25 cellular contexts compared by ENCODE assay signal in the genomic region with DNA sequence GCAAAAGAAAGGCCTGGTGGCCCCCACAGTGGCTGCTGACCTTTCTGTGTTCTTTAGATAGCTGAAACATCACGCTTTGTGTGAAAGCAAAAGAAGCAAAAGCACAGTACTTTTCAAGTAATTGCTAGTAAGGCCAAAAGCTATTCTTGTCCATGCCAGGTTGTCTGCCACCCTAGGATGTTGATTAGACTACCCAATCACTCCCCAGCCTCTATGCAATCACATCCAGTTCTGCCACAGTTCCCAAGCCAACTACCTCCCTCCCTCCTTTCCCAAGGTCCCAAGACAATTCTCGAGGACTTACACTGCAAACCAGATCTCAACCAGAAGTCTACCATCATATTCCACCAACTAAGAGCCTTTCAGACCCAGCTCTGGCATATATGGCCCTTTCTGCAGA.
"Had no signal": no experiment of that assay in that cellular context is flagged by ENCODE, and none has a peak within 500 bp of the region (broad histone marks: within the 10 kb centered on the region; RNA-seq: fewer than 3 reads in every experiment).

No MANE protein-coding gene starts in this region.

- H3K4me1 Mint-ChIP-seq: activated naive CD4-positive, alpha-beta T cell treated with anti-CD3 and anti-CD28 coated beads, Interleukin-2, amount 10 ng/mL, durations not matched to agents 7 days and 5 days; naive thymus-derived CD8-positive, alpha-beta T cell; stimulated activated memory B cell treated with anti-CD40 and anti-IgM and Interleukin-4, amounts not matched to agents 10 μg/mL and 1 μg/mL and 100 μg/mL, for 72 hours had no signal

- H3K27ac ChIP-seq: ascending aorta, foreskin keratinocyte, suprapubic skin, tibial artery, upper lobe of right lung had no signal

- H3K27me3 ChIP-seq: ascending aorta, foreskin keratinocyte, suprapubic skin, tibial artery, upper lobe of right lung had no signal

- H3K9me3 ChIP-seq: ascending aorta, suprapubic skin, tibial artery, upper lobe of right lung had no signal

- H3K4me3 ChIP-seq: ascending aorta, suprapubic skin, tibial artery, upper lobe of right lung had no signal

- H3K27ac Mint-ChIP-seq: activated CD4-positive, alpha-beta memory T cell treated with anti-CD3 and anti-CD28 coated beads, Interleukin-2, amount 10 ng/mL, durations not matched to agents 7 days and 5 days; activated CD4-positive, alpha-beta T cell treated with anti-CD3 and anti-CD28 coated beads, Interleukin-2, amount 10 ng/mL, durations not matched to agents 7 days and 5 days; activated naive CD4-positive, alpha-beta T cell treated with anti-CD3 and anti-CD28 coated beads, Interleukin-2, amount 10 ng/mL, durations not matched to agents 7 days and 5 days; activated naive CD8-positive, alpha-beta T cell treated with anti-CD3 and anti-CD28 coated beads, Interleukin-2, amount 10 ng/mL, durations not matched to agents 7 days and 5 days; activated T-cell treated with anti-CD3 and anti-CD28 coated beads, Interleukin-2, amount 50 U/mL, for 24 hours; naive thymus-derived CD8-positive, alpha-beta T cell; stimulated activated memory B cell treated with anti-CD40 and anti-IgM and Interleukin-4, amounts not matched to agents 10 μg/mL and 1 μg/mL and 100 μg/mL, for 72 hours; T-helper 17 cell had no signal

- H3K27me3 Mint-ChIP-seq: activated CD4-positive, alpha-beta memory T cell treated with anti-CD3 and anti-CD28 coated beads, Interleukin-2, amount 10 ng/mL, durations not matched to agents 7 days and 5 days; activated CD4-positive, alpha-beta T cell treated with anti-CD3 and anti-CD28 coated beads, Interleukin-2, amount 10 ng/mL, durations not matched to agents 7 days and 5 days; activated naive CD4-positive, alpha-beta T cell treated with anti-CD3 and anti-CD28 coated beads, Interleukin-2, amount 10 ng/mL, durations not matched to agents 7 days and 5 days; activated naive CD8-positive, alpha-beta T cell treated with anti-CD3 and anti-CD28 coated beads, Interleukin-2, amount 10 ng/mL, durations not matched to agents 7 days and 5 days; activated T-cell treated with anti-CD3 and anti-CD28 coated beads, Interleukin-2, amount 50 U/mL, for 24 hours; brain; naive thymus-derived CD8-positive, alpha-beta T cell; stimulated activated memory B cell treated with anti-CD40 and anti-IgM and Interleukin-4, amounts not matched to agents 10 μg/mL and 1 μg/mL and 100 μg/mL, for 72 hours; T-helper 17 cell had no signal

- ATAC-seq: esophagus mucosa; foreskin keratinocyte; naive thymus-derived CD8-positive, alpha-beta T cell; sciatic nerve; stimulated activated memory B cell treated with anti-CD40 and anti-IgM and Interleukin-4, amounts not matched to agents 10 μg/mL and 1 μg/mL and 100 μg/mL, for 72 hours; T-helper 17 cell had no signal

- H3K4me3 Mint-ChIP-seq: activated CD4-positive, alpha-beta memory T cell treated with anti-CD3 and anti-CD28 coated beads, Interleukin-2, amount 10 ng/mL, durations not matched to agents 7 days and 5 days; activated CD4-positive, alpha-beta T cell treated with anti-CD3 and anti-CD28 coated beads, Interleukin-2, amount 10 ng/mL, durations not matched to agents 7 days and 5 days; activated naive CD4-positive, alpha-beta T cell treated with anti-CD3 and anti-CD28 coated beads, Interleukin-2, amount 10 ng/mL, durations not matched to agents 7 days and 5 days; activated naive CD8-positive, alpha-beta T cell treated with anti-CD3 and anti-CD28 coated beads, Interleukin-2, amount 10 ng/mL, durations not matched to agents 7 days and 5 days; activated T-cell treated with anti-CD3 and anti-CD28 coated beads, Interleukin-2, amount 50 U/mL, for 24 hours; brain; naive thymus-derived CD8-positive, alpha-beta T cell; stimulated activated memory B cell treated with anti-CD40 and anti-IgM and Interleukin-4, amounts not matched to agents 10 μg/mL and 1 μg/mL and 100 μg/mL, for 72 hours; T-helper 17 cell had no signal

- H3K9me3 Mint-ChIP-seq: activated CD4-positive, alpha-beta memory T cell treated with anti-CD3 and anti-CD28 coated beads, Interleukin-2, amount 10 ng/mL, durations not matched to agents 7 days and 5 days; activated CD4-positive, alpha-beta T cell treated with anti-CD3 and anti-CD28 coated beads, Interleukin-2, amount 10 ng/mL, durations not matched to agents 7 days and 5 days; activated naive CD4-positive, alpha-beta T cell treated with anti-CD3 and anti-CD28 coated beads, Interleukin-2, amount 10 ng/mL, durations not matched to agents 7 days and 5 days; activated naive CD8-positive, alpha-beta T cell treated with anti-CD3 and anti-CD28 coated beads, Interleukin-2, amount 10 ng/mL, durations not matched to agents 7 days and 5 days; activated T-cell treated with anti-CD3 and anti-CD28 coated beads, Interleukin-2, amount 50 U/mL, for 24 hours; brain; naive thymus-derived CD8-positive, alpha-beta T cell; stimulated activated memory B cell treated with anti-CD40 and anti-IgM and Interleukin-4, amounts not matched to agents 10 μg/mL and 1 μg/mL and 100 μg/mL, for 72 hours had no signal

- DNase-seq: activated CD4-positive, alpha-beta memory T cell treated with anti-CD3 and anti-CD28 coated beads, Interleukin-2, amount 10 ng/mL, durations not matched to agents 7 days and 5 days; activated CD4-positive, alpha-beta T cell treated with anti-CD3 and anti-CD28 coated beads, Interleukin-2, amount 10 ng/mL, durations not matched to agents 7 days and 5 days; activated CD4-positive, CD25-positive, alpha-beta regulatory T cell treated with anti-CD3 and anti-CD28 coated beads, Interleukin-2, amount 50 U/mL, for 72 hours; activated CD8-positive, alpha-beta memory T cell treated with anti-CD3 and anti-CD28 coated beads, Interleukin-2, amount 50 U/mL, for 48 hours; activated gamma-delta T cell; activated naive CD4-positive, alpha-beta T cell treated with anti-CD3 and anti-CD28 coated beads, Interleukin-2, amount 10 ng/mL, durations not matched to agents 7 days and 5 days; activated naive CD8-positive, alpha-beta T cell treated with anti-CD3 and anti-CD28 coated beads, Interleukin-2, amount 10 ng/mL, durations not matched to agents 7 days and 5 days; activated T-cell treated with anti-CD3 and anti-CD28 coated beads, Interleukin-2, amount 50 U/mL, for 24 hours; caudate nucleus; foreskin keratinocyte; kidney glomerular epithelial cell; midbrain; naive thymus-derived CD8-positive, alpha-beta T cell; small intestine; stimulated activated CD4-positive, alpha-beta T cell treated with anti-CD3 and anti-CD28 coated beads, Interleukin-4, amount 100 ng/mL, for 24 hours; T-helper 17 cell; T1000; tibial artery; upper lobe of right lung had no signal

- H3K4me1 ChIP-seq: ascending aorta, upper lobe of right lung had no signal
